Comparison of ENCODE assay signal across 15 cellular contexts in the genomic region with DNA sequence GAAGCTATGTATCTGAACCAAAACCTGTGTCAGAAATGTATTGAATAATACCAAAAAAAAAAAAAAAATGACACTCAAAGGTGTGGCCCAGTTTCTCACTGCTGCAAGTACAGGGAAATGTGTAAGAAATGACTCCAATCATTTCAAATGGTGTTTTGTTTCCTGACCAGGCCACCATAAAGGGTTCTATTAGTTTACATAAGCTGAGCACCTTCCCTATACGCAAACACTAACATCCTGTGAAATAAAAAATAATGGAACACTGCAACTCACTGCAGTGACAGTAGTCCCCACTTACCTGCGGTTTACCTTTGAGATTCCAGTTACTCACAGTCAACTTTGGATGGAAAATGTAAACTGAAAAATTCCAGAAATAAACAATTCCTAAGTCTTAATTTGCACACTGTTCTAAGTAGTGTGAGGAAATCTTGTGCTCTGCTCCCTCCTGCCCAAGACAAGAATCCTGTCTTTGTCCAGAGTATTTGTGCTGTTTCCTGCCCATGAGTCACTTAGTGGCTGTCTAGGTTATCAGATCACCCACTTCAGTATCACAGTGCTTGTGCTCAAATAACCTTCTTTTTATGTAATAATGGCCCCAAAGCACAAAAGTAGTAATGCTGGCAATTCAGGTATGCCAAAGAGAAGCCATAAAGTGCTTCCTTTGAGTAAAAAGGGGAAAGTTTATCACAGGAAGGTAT.
DNase-seq lines count a peak whose midpoint lies in the region; ATAC-seq and TF ChIP-seq lines count a peak whose summit lies in the region.
"Had no signal": no experiment of that assay in that cellular context is flagged by ENCODE, and none has a peak within 500 bp of the region (broad histone marks: within the 10 kb centered on the region; RNA-seq: fewer than 3 reads in every experiment).

No MANE protein-coding gene starts in this region.

- no peaks in the 10 kb centered on the region for H3K79me2 ChIP-seq in hepatocyte

- H3K4me1 ChIP-seq in hepatocyte (ENCODE audit: insufficient read depth) (peaks cover 21% of the 10 kb centered on the region), upper lobe of right lung (no peaks in the 10 kb centered on the region)

- intact Hi-C loops in upper lobe of right lung (cut with DNase I) (no loop called here), sciatic nerve (cut with DNase I) (no loop called here)

- H3K4me2 ChIP-seq in hepatocyte: peak overlapping the region; percentile 14

- 35% methylated on average over 2 of the region's 2 CpGs for WGBS in hepatocyte (ENCODE audit: low lambda C conversion rate, missing lambda C conversion rate)

- H4K20me1 ChIP-seq in hepatocyte (ENCODE audit: insufficient read depth, poor library complexity, severe bottlenecking): no peaks in the 10 kb centered on the region

- H2AFZ ChIP-seq in hepatocyte: no peak overlapping the region

- H3K36me3 ChIP-seq in hepatocyte (replicated peaks; ENCODE audit: insufficient read depth, low read depth): no peaks in the 10 kb centered on the region
- H3K36me3 ChIP-seq in upper lobe of right lung: no peaks in the 10 kb centered on the region
- H3K36me3 ChIP-seq: neutrophil had no signal

- no peaks in the 10 kb centered on the region for H3K9me2 ChIP-seq in hepatocyte (replicated peaks; ENCODE audit: insufficient read depth)

- H3K9me3 ChIP-seq in hepatocyte (ENCODE audit: low read depth) (no peaks in the 10 kb centered on the region), upper lobe of right lung (no peaks in the 10 kb centered on the region)
- H3K9me3 ChIP-seq: neutrophil had no signal

- peak; percentile 4 for DNase-seq in NCI-H146 (lab: John Stamatoyannopoulos, UW)
- no peak for DNase-seq in NCI-H146 treated with DMSO at 0.1 percent for 48 hours (lab: John Stamatoyannopoulos, UW; ENCODE audit: unreplicated experiment)
- DNase-seq in RKO (ENCODE audit: low spot score): peak; percentile 4
- DNase-seq in hepatocyte (ENCODE audit: low spot score): peak; percentile 56
- no peak for DNase-seq in upper lobe of right lung
- DNase-seq in KBM-7: no peak
- no peak for DNase-seq in sciatic nerve (ENCODE audit: low spot score)
- DNase-seq: activated B cell treated with CpG ODN at 0.5 μM for 24 hours; activated CD8-positive, alpha-beta memory T cell treated with anti-CD3 and anti-CD28 coated beads, Interleukin-2, amount 10 ng/mL, durations not matched to agents 7 days and 5 days; cerebellar nuclear complex; hippocampal formation; IMR-90; NCI-H1436 had no signal

- H3K4me3 ChIP-seq in hepatocyte: no peak overlapping the region
- H3K4me3 ChIP-seq in upper lobe of right lung: no peak overlapping the region

- ATAC-seq in upper lobe of right lung (peak; percentile 62), sciatic nerve (no peak), GM21528 (IDR thresholded peaks at IDR 0.05; ENCODE audit: low FRiP score, unreplicated experiment) (no peak)
- ATAC-seq: activated CD8-positive, alpha-beta memory T cell treated with anti-CD3 and anti-CD28 coated beads, Interleukin-2, amount 10 ng/mL, durations not matched to agents 7 days and 5 days had no signal

- in situ Hi-C loops in KBM-7 (cut with MboI; ENCODE audit: low pct_unique_long_range_greater_than_20kb, low sequenced_read_pairs): no loop called here

- H3K27ac ChIP-seq in hepatocyte: peak overlapping the region; percentile 90
- H3K27ac ChIP-seq in upper lobe of right lung: no peak overlapping the region
- H3K27ac ChIP-seq: neutrophil had no signal

- H3K27me3 ChIP-seq in hepatocyte: no peaks in the 10 kb centered on the region
- no peaks in the 10 kb centered on the region for H3K27me3 ChIP-seq in upper lobe of right lung
- H3K27me3 ChIP-seq: neutrophil had no signal

- TF ChIP-seq CTCF in hepatocyte (IDR thresholded peaks at IDR 0.05; ENCODE audit: poor library complexity): no peak
- TF ChIP-seq CTCF in upper lobe of right lung (IDR thresholded peaks at IDR 0.05): no peak

Comparison
In these comparisons a context has a peak if more than half of its experiments do, and no peak if none do; other contexts are left out.
1. DNase-seq: peak in NCI-H146 (single experiment), RKO (single experiment) and hepatocyte (single experiment); none in NCI-H146 treated with DMSO at 0.1 percent for 48 hours (single experiment), upper lobe of right lung (single experiment), KBM-7 (single experiment) and sciatic nerve (single experiment).